8 cellular contexts compared by ENCODE assay signal in genomic region chr22:37807410-37808293, GRCh38. TPM values are rescaled to one million over a fixed set of nuclear protein-coding genes. Genes with fewer than 3 reads are reported as not detected.
DNase-seq lines count a peak whose midpoint lies in the region; ATAC-seq and TF ChIP-seq lines count a peak whose summit lies in the region.

Gene GCAT, plus strand, starts transcription at chr22:37807934. Its CDS starts 34 bp downstream, at chr22:37807968.

- peaks cover 25% of the 10 kb centered on the region for H3K4me1 Mint-ChIP-seq in Caco-2 (ENCODE audit: low read depth, unreplicated experiment)

- H3K27ac ChIP-seq in epithelial cell of prostate, result peak within 1 kb of the TSS; percentile 57

- H3K27me3 Mint-ChIP-seq in Caco-2 (ENCODE audit: insufficient read depth, unreplicated experiment), result no peaks in the 10 kb centered on the region

- H3K36me3 ChIP-seq in Caco-2 (ENCODE audit: control insufficient read depth, insufficient read depth, low read length), result no peaks in the 10 kb centered on the region; the same call in 1 of the 2 replicates

- POLR2A ChIA-PET in Caco-2 (lab: Charles Lee), result interaction anchor here (0.5 to 2.0 kb wide), 18 partner anchors 10 to 1437 kb away, joined by 3 to 19 read pairs (median 5); partner anchors contain the start of genes ANKRD54, C22orf23, GGA1 and LGALS2

- peak within 1 kb of the TSS; percentile 92 for H3K27ac Mint-ChIP-seq in Caco-2 (ENCODE audit: unreplicated experiment)

- H3K36me3 Mint-ChIP-seq in Caco-2 (ENCODE audit: insufficient read depth, unreplicated experiment), result peaks cover 83% of the 10 kb centered on the region

- no peaks in the 10 kb centered on the region for H3K27me3 ChIP-seq in Caco-2 (replicated peaks; ENCODE audit: control insufficient read depth, insufficient read depth, low read length)

- DNase-seq in Caco-2, result peak; percentile 94 to 96
- peak; percentile 98 for DNase-seq in HuH-7.5 (ENCODE audit: low spot score)
- DNase-seq in activated T-cell treated with anti-CD3 and anti-CD28 coated beads for 48 hours (ENCODE audit: low read depth), result peak; percentile 94
- DNase-seq in epithelial cell of prostate (ENCODE audit: low read depth, low spot score), result peak; percentile 68
- peak; percentile 97 for DNase-seq in mucosa of gallbladder (ENCODE audit: low spot score)
- DNase-seq in stimulated activated CD8-positive, alpha-beta memory T cell treated with anti-CD3 and anti-CD28 coated beads, Interleukin-4, amount 100 ng/mL, for 1 hour (ENCODE audit: low read depth in 2 of 2, low spot score in 1 of 2), result peak; percentile 44 to 71

- H3K9me3 Mint-ChIP-seq in Caco-2 (ENCODE audit: unreplicated experiment), result no peaks in the 10 kb centered on the region

- H3K4me3 Mint-ChIP-seq in Caco-2 (ENCODE audit: unreplicated experiment), result peak within 1 kb of the TSS; percentile 90

- H3K4me1 ChIP-seq in Caco-2, result peaks cover 13% of the 10 kb centered on the region

- H3K4me3 ChIP-seq in Caco-2 (ENCODE audit: low read depth, low read length), result peak within 1 kb of the TSS; percentile 46

- no TSS peak for BruUV-seq in Caco-2 (replicated peaks; lab: Mats Ljungman, UMichigan)

- H3K9me3 ChIP-seq in Caco-2, result no peaks in the 10 kb centered on the region

- ATAC-seq in GM21447 (IDR thresholded peaks at IDR 0.05; ENCODE audit: unreplicated experiment), result peak; percentile 84

- CTCF ChIA-PET in Caco-2 (lab: Charles Lee), result interaction anchor here (0.5 to 1.3 kb wide), 9 partner anchors 10 to 547 kb away, joined by 3 to 12 read pairs (median 4); partner anchors contain the start of gene ANKRD54

- no peak for TF ChIP-seq CTCF in Caco-2 (IDR thresholded peaks at IDR 0.05; ENCODE audit: insufficient read depth in 1 of 2, low read depth in 1 of 2, low read length in 1 of 2, severe bottlenecking in 1 of 2, unreplicated experiment in 1 of 2)

- intact Hi-C loops in Caco-2 (cut with micrococcal nuclease; ENCODE audit: unreplicated experiment), result loop anchor here (2.0 to 10.0 kb wide), 2 partner anchors 37 to 147 kb away; partner anchors contain the start of genes ANKRD54, C22orf23 and POLR2F

TF ChIP-seq in PFSK-1, 5 proteins besides CTCF, POLR2A, EP300 and RAD21:
- peak; percentile 66; the same call in 1 of the 2 replicates for TF ChIP-seq POLR2AphosphoS5 (IDR thresholded peaks at IDR 0.05; ENCODE audit: low read depth, low read length)
- TF ChIP-seq SIN3A (IDR thresholded peaks at IDR 0.05; ENCODE audit: borderline replicate concordance, insufficient read depth, low read length), result peak; percentile 61; the same call in 1 of the 2 replicates
- TF ChIP-seq FOXP2 (optimal IDR thresholded peaks at IDR 0.05; ENCODE audit: borderline replicate concordance, extremely low read depth, extremely low read length, insufficient read depth), result peak; percentile 75
- TF ChIP-seq TAF1 (IDR thresholded peaks at IDR 0.05; ENCODE audit: borderline replicate concordance, insufficient read depth, low read length), result 0 out of 2 replicates have a peak, but pooled peaks have one; percentile 54
- no peak for TF ChIP-seq REST (IDR thresholded peaks at IDR 0.05; ENCODE audit: insufficient read depth in 1 of 2, low read depth in 2 of 2, low read length in 2 of 2)

RNA-seq across cellular contexts. Expression of gene GCAT, which starts in this region (rescaled TPM):
- total RNA-seq in Caco-2 (2022) (24.4 and 24.8 TPM in 2 replicates), mucosa of gallbladder (22.3 TPM)
- polyA plus RNA-seq in PFSK-1 (2012; ENCODE audit: insufficient read length, low read depth), result 42.9 TPM

Comparison
In these comparisons a context has a peak if more than half of its experiments do, and no peak if none do; other contexts are left out.
1. Peak in every context shown above with its lines: DNase-seq, ATAC-seq, H3K4me3 ChIP-seq and H3K27ac ChIP-seq.